ENCODE assay signal across 8 cellular contexts in the genomic region with DNA sequence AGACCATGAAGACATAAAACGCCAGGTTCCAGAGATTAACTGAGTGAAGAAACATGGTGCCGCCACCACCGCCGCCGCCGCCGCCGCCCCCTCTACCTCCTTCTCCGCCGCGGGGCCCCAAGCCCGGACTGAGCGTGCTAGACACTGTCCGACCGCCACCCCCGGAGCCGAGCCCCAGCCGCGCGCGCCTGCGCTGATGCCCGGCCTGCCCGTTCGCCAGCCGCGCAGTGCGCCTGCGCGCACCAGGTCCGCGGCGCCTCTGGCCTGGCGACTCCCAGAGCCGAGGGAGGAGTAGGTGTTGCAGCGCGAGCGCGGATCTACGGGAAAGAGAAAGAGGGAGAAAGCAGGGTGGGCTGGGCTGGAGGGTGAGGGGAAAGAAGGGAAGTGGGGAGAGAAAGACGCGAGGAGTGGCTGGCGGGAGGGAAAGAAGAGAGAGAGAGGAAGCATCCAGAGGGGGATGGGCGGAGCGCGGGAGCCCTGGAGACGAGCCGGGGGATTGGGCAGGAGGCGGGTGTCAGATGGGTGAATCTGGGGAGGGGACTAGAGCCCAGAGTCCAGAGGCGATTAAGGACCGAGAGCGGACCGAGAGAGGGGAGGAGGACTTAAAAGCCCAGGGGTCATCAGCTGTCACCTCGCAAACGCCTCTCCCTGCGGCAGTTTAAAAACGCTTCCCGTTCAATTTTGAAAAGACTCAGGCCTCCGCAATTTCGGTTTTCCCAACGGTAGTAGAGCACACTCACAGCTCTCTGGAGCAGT. TPM values are rescaled to one million over a fixed set of nuclear protein-coding genes. Genes with fewer than 3 reads are reported as not detected.
DNase-seq lines count a peak whose midpoint lies in the region; ATAC-seq and TF ChIP-seq lines count a peak whose summit lies in the region.

PGAP1 (minus strand) TSS at position 146 of the 756 bp plus-strand sequence; CDS start at position 55, 91 bp downstream.

- DNase-seq in CD1c-positive myeloid dendritic cell (ENCODE audit: extremely low spot score) (peak; percentile 93), NCI-H748 treated with DMSO at 0.1 percent for 48 hours (lab: John Stamatoyannopoulos, UW) (peak; percentile 98), dorsolateral prefrontal cortex (peak; percentile 77 to 95 (median 86)), lower leg skin (ENCODE audit: low spot score in 2 of 2) (peak; percentile 79 to 97)
- peak; percentile 89 to 91 for DNase-seq in activated CD4-positive, alpha-beta T cell treated with anti-CD3 and anti-CD28 coated beads, Interleukin-2, amount 50 U/mL, for 48 hours
- peak; percentile 82 to 87 for DNase-seq in stimulated activated CD4-positive, alpha-beta T cell treated with anti-CD3 and anti-CD28 coated beads, Interleukin-4, amount 100 ng/mL, for 48 hours (ENCODE audit: low read depth in 2 of 2)

- H3K4me3 ChIP-seq in dorsolateral prefrontal cortex, result peak within 1 kb of the TSS; percentile 55 to 94 (median 85)
- H3K4me3 ChIP-seq in lower leg skin (ENCODE audit: low read depth, poor library complexity, severe bottlenecking), result peak within 1 kb of the TSS; percentile 89

- peak in 14 of 56 donors; percentile 5 to 40 (median 20) for TF ChIP-seq CTCF in dorsolateral prefrontal cortex (IDR thresholded peaks at IDR 0.05 in 54 of 56, conservative IDR thresholded peaks at IDR 0.05 in 2 of 56; ENCODE audit: low read depth in 1 of 56, partially characterized antibody in 56 of 56)
- TF ChIP-seq CTCF in lower leg skin (IDR thresholded peaks at IDR 0.05), result no peak

- no peaks in the 10 kb centered on the region for H3K27me3 ChIP-seq in dorsolateral prefrontal cortex

- H3K27ac ChIP-seq in dorsolateral prefrontal cortex, result peak within 1 kb of the TSS; percentile 71 to 98 (median 95)

- TF ChIP-seq POLR2A in lower leg skin (IDR thresholded peaks at IDR 0.05), result peak in 1 of 2 donors; percentile 34

- 0 to 1% methylated on average over 38 to 61 of the region's 61 CpGs for WGBS in lower leg skin, 2 donors

- ATAC-seq in GM19397 (IDR thresholded peaks at IDR 0.05; ENCODE audit: unreplicated experiment), result peak; percentile 90
- ATAC-seq in HG03565 (IDR thresholded peaks at IDR 0.05; ENCODE audit: unreplicated experiment), result peak; percentile 82

- intact Hi-C loops in dorsolateral prefrontal cortex (cut with DNase I) (loop anchor here (2.0 to 10.0 kb wide), 10 partner anchors 61 to 576 kb away; partner anchors contain the start of genes ANKRD44 (in 1 of the 2), GTF3C3 (in 1 of the 2) and HSPE1 (in 1 of the 2)), lower leg skin (cut with DNase I; ENCODE audit: low total_unique reads) (no loop called here)

RNA-seq across cellular contexts. Expression of gene PGAP1, which starts in this region (rescaled TPM):
- total RNA-seq in dorsolateral prefrontal cortex (10 to 100 TPM; 19.8 to 61.3 (median 33.4) TPM), lower leg skin (10 to 100 TPM; 20.0 to 25.4 (median 23.6) TPM)

Comparison
In these comparisons a context has a peak if more than half of its experiments do, and no peak if none do; other contexts are left out.
1. Peak in every context shown above with its lines: DNase-seq, ATAC-seq, H3K4me3 ChIP-seq and H3K27ac ChIP-seq.